Comparison of ENCODE assay signal across 1 cellular context in the genomic region with DNA sequence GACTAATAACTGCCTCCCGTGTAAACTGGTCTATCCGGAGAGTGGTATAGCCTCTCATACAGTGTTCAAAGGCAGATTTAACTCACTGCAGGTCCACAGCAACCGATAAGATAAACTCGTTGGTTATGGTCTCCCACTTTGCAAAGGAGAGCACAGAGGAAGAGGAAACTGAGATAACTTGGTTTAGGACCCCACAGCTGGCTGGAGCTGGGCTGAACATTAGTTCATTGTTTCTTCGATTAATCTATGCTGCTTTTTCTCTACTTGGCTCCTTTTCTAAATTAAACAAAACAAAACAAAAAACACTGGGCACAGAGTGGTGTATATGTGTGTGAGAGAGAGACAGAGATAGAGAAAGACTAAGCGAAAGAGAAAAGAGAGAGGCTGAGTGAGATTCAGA.
TF ChIP-seq lines count a peak whose summit lies in the region.

No MANE protein-coding gene starts in this region.

TF ChIP-seq in GM12891, 5 proteins besides CTCF, POLR2A, EP300 and RAD21:
- no peak for TF ChIP-seq SPI1 (IDR thresholded peaks at IDR 0.05; ENCODE audit: low read depth, low read length)
- TF ChIP-seq TAF1 (IDR thresholded peaks at IDR 0.05; ENCODE audit: low read depth, low read length): no peak
- TF ChIP-seq PAX5 (IDR thresholded peaks at IDR 0.05; ENCODE audit: insufficient read depth, low read length, severe bottlenecking): no peak
- TF ChIP-seq POLR2AphosphoS5 (IDR thresholded peaks at IDR 0.05; ENCODE audit: low read depth, low read length): no peak
- TF ChIP-seq POU2F2 (IDR thresholded peaks at IDR 0.05; ENCODE audit: low read depth, low read length): no peak
TF ChIP-seq in GM12891: peak in this region for 0.
